Comparison of ENCODE assay signal across 1 cellular context in genomic region chr17:80192268-80192667, GRCh38.
TF ChIP-seq lines count a peak whose summit lies in the region.

No MANE protein-coding gene starts in this region.

TF ChIP-seq in GM12891, 5 proteins besides CTCF, POLR2A, EP300 and RAD21 (continued from another document):
- no peak for TF ChIP-seq POLR2AphosphoS5 (IDR thresholded peaks at IDR 0.05; ENCODE audit: low read depth, low read length)
